20 cellular contexts compared by ENCODE assay signal in genomic region chr4:3699261-3699660, GRCh38.
"Had no signal": no experiment of that assay in that cellular context is flagged by ENCODE, and none has a peak within 500 bp of the region (broad histone marks: within the 10 kb centered on the region; RNA-seq: fewer than 3 reads in every experiment).

No MANE protein-coding gene starts in this region.

- H3K4me3 Mint-ChIP-seq: natural killer cell treated with Interleukin-12 subunit alpha and Interleukin-12 subunit beta and Interleukin-15 and Interleukin-18, amount 100 ng/mL, for 72 hours; neural crest cell; stimulated activated memory B cell treated with anti-CD40 and anti-IgM and Interleukin-4, amounts not matched to agents 10 μg/mL and 1 μg/mL and 100 μg/mL, for 72 hours; stimulated activated naive CD8-positive, alpha-beta T cell treated with anti-CD3 and anti-CD28 coated beads, Interleukin-15, Interleukin-2, amounts not matched to agents 100 ng/mL and 50 ng/mL, for 24 hours had no signal

- H3K4me1 ChIP-seq: gastrocnemius medialis, parathyroid adenoma, prostate gland, right atrium auricular region, sigmoid colon, suprapubic skin, transverse colon, upper lobe of right lung, vagina had no signal

- H3K27ac ChIP-seq: epithelial cell of prostate, gastrocnemius medialis, parathyroid adenoma, prostate gland, right atrium auricular region, sigmoid colon, suprapubic skin, transverse colon, upper lobe of right lung, vagina had no signal

- H3K9ac ChIP-seq: parathyroid adenoma had no signal

- H3K4me1 Mint-ChIP-seq: neural crest cell; stimulated activated memory B cell treated with anti-CD40 and anti-IgM and Interleukin-4, amounts not matched to agents 10 μg/mL and 1 μg/mL and 100 μg/mL, for 72 hours had no signal

- H2AFZ ChIP-seq: parathyroid adenoma had no signal

- H3K9me3 ChIP-seq: gastrocnemius medialis, prostate gland, suprapubic skin, transverse colon, upper lobe of right lung, vagina had no signal

- H3K4me3 ChIP-seq: gastrocnemius medialis, prostate gland, right atrium auricular region, sigmoid colon, suprapubic skin, transverse colon, upper lobe of right lung, vagina had no signal

- ATAC-seq: esophagus mucosa; gastrocnemius medialis; left lobe of liver; natural killer cell treated with Interleukin-12 subunit alpha and Interleukin-12 subunit beta and Interleukin-15 and Interleukin-18, amount 100 ng/mL, for 72 hours; stimulated activated memory B cell treated with anti-CD40 and anti-IgM and Interleukin-4, amounts not matched to agents 10 μg/mL and 1 μg/mL and 100 μg/mL, for 72 hours; upper lobe of right lung had no signal

- DNase-seq: cerebellar nuclear complex; cortex of kidney; foreskin fibroblast; gastrocnemius medialis; sigmoid colon; stimulated activated CD4-positive, alpha-beta T cell treated with anti-CD3 and anti-CD28 coated beads, Interleukin-4, amount 100 ng/mL, for 4 hours; transverse colon had no signal

- H3K36me3 ChIP-seq: gastrocnemius medialis, prostate gland, right atrium auricular region, sigmoid colon, suprapubic skin, transverse colon, upper lobe of right lung, vagina had no signal

- H3K27ac Mint-ChIP-seq: natural killer cell treated with Interleukin-12 subunit alpha and Interleukin-12 subunit beta and Interleukin-15 and Interleukin-18, amount 100 ng/mL, for 72 hours; stimulated activated memory B cell treated with anti-CD40 and anti-IgM and Interleukin-4, amounts not matched to agents 10 μg/mL and 1 μg/mL and 100 μg/mL, for 72 hours; stimulated activated naive CD8-positive, alpha-beta T cell treated with anti-CD3 and anti-CD28 coated beads, Interleukin-15, Interleukin-2, amounts not matched to agents 100 ng/mL and 50 ng/mL, for 24 hours had no signal

- H3K36me3 Mint-ChIP-seq: natural killer cell treated with Interleukin-12 subunit alpha and Interleukin-12 subunit beta and Interleukin-15 and Interleukin-18, amount 100 ng/mL, for 72 hours had no signal

- H3K79me2 ChIP-seq: parathyroid adenoma had no signal
